In genomic region chr12:29581641-29582040, GRCh38 we compare ENCODE assay signal across 11 cellular contexts.
DNase-seq lines count a peak whose midpoint lies in the region; ATAC-seq and TF ChIP-seq lines count a peak whose summit lies in the region.
"Had no signal": no experiment of that assay in that cellular context is flagged by ENCODE, and none has a peak within 500 bp of the region (broad histone marks: within the 10 kb centered on the region; RNA-seq: fewer than 3 reads in every experiment).

No MANE protein-coding gene starts in this region.

- H4K20me1 ChIP-seq in GM23248 (ENCODE audit: insufficient read depth), result no peaks in the 10 kb centered on the region

- H3K4me1 Mint-ChIP-seq in stimulated activated effector memory CD8-positive, alpha-beta T cell treated with anti-CD3 and anti-CD28 coated beads, Interleukin-12 subunit alpha, Interleukin-12 subunit beta, amount 100 ng/mL, for 72 hours, result no peaks in the 10 kb centered on the region

- WGBS in GM23248 (ENCODE audit: low coverage in 1 of 2, low lambda C conversion rate in 2 of 2, missing lambda C conversion rate in 2 of 2), 2 experiments, result 82 to 86% methylated on average over 5 of the region's 5 CpGs

- H3K36me3 ChIP-seq in GM23248 (ENCODE audit: low read depth), result no peaks in the 10 kb centered on the region

- no peak overlapping the region for H3K27ac Mint-ChIP-seq in stimulated activated effector memory CD8-positive, alpha-beta T cell treated with anti-CD3 and anti-CD28 coated beads, Interleukin-12 subunit alpha, Interleukin-12 subunit beta, amount 100 ng/mL, for 72 hours
- H3K27ac Mint-ChIP-seq: CD8-positive, alpha-beta memory T cell had no signal

- H3K4me3 ChIP-seq in GM23248 (no peak overlapping the region), foreskin fibroblast (ENCODE audit: low read depth in 1 of 2, low read length in 2 of 2) (no peak overlapping the region)
- H3K4me3 ChIP-seq: body of pancreas had no signal

- H3K27ac ChIP-seq in GM23248, result peak overlapping the region; percentile 23
- H3K27ac ChIP-seq: body of pancreas had no signal

- in situ Hi-C loops in GM23248 (cut with MboI), result no loop called here

- no peaks in the 10 kb centered on the region for H3K36me3 Mint-ChIP-seq in stimulated activated effector memory CD8-positive, alpha-beta T cell treated with anti-CD3 and anti-CD28 coated beads, Interleukin-12 subunit alpha, Interleukin-12 subunit beta, amount 100 ng/mL, for 72 hours
- H3K36me3 Mint-ChIP-seq: CD8-positive, alpha-beta memory T cell had no signal

- H3K4me2 ChIP-seq in GM23248 (ENCODE audit: unreplicated experiment), result no peak overlapping the region

- no peak overlapping the region; the same call in 1 of the 2 replicates for H3K9ac ChIP-seq in GM23248

- H3F3A ChIP-seq in GM23248 (ENCODE audit: insufficient read depth), result no peaks in the 10 kb centered on the region

- no peaks in the 10 kb centered on the region; the same call in 1 of the 2 replicates for H3K9me2 ChIP-seq in GM23248 (ENCODE audit: insufficient read depth)

- 0 out of 2 replicates have a peak, but pooled peaks cover 17% of the 10 kb centered on the region for H3K4me1 ChIP-seq in GM23248 (ENCODE audit: insufficient read depth)
- H3K4me1 ChIP-seq: body of pancreas had no signal

- TF ChIP-seq CTCF in foreskin fibroblast (IDR thresholded peaks at IDR 0.05; ENCODE audit: low read depth, low read length), result no peak

- ATAC-seq in stimulated activated effector memory CD8-positive, alpha-beta T cell treated with anti-CD3 and anti-CD28 coated beads, Interleukin-12 subunit alpha, Interleukin-12 subunit beta, amount 100 ng/mL, for 72 hours, result peak; percentile 62
- ATAC-seq: body of pancreas had no signal

- no peaks in the 10 kb centered on the region for H3K79me2 ChIP-seq in GM23248 (ENCODE audit: insufficient read depth)

- H3K4me3 Mint-ChIP-seq in stimulated activated effector memory CD8-positive, alpha-beta T cell treated with anti-CD3 and anti-CD28 coated beads, Interleukin-12 subunit alpha, Interleukin-12 subunit beta, amount 100 ng/mL, for 72 hours, result no peak overlapping the region
- H3K4me3 Mint-ChIP-seq: CD8-positive, alpha-beta memory T cell had no signal

- DNase-seq in GM23248 (peak; percentile 56), RKO (ENCODE audit: low spot score) (peak; percentile 3), foreskin fibroblast (peak; percentile 65 to 70), DMS 273 (lab: John Stamatoyannopoulos, UW; ENCODE audit: unreplicated experiment) (no peak), NCI-H1048 (lab: John Stamatoyannopoulos, UW) (no peak), globus pallidus (ENCODE audit: low spot score) (no peak)
- DNase-seq in stimulated activated effector memory CD8-positive, alpha-beta T cell treated with anti-CD3 and anti-CD28 coated beads, Interleukin-12 subunit alpha, Interleukin-12 subunit beta, amount 100 ng/mL, for 72 hours (ENCODE audit: low spot score in 2 of 2), result no peak
- DNase-seq: activated T-cell treated with anti-CD3 and anti-CD28 coated beads, Interleukin-2, amount 50 U/mL, for 1 hour; body of pancreas; CD8-positive, alpha-beta memory T cell; retina had no signal

- H3K27me3 ChIP-seq in GM23248 (replicated peaks; ENCODE audit: insufficient read depth), result no peaks in the 10 kb centered on the region
- H3K27me3 ChIP-seq: body of pancreas had no signal

- H2AFZ ChIP-seq in GM23248, result no peak overlapping the region

- H3K9me3 Mint-ChIP-seq in stimulated activated effector memory CD8-positive, alpha-beta T cell treated with anti-CD3 and anti-CD28 coated beads, Interleukin-12 subunit alpha, Interleukin-12 subunit beta, amount 100 ng/mL, for 72 hours, result no peaks in the 10 kb centered on the region
- H3K9me3 Mint-ChIP-seq: CD8-positive, alpha-beta memory T cell had no signal

- no peaks in the 10 kb centered on the region for H3K9me3 ChIP-seq in GM23248 (ENCODE audit: low read depth)
- H3K9me3 ChIP-seq: body of pancreas had no signal

Comparison
In these comparisons a context has a peak if more than half of its experiments do, and no peak if none do; other contexts are left out.
1. DNase-seq: peak in GM23248 (single experiment), RKO (single experiment) and foreskin fibroblast (2 of 2); none in stimulated activated effector memory CD8-positive, alpha-beta T cell treated with anti-CD3 and anti-CD28 coated beads, Interleukin-12 subunit alpha, Interleukin-12 subunit beta, amount 100 ng/mL, for 72 hours (0 of 2), DMS 273 (single experiment), NCI-H1048 (single experiment) and globus pallidus (single experiment).